In the genomic region with DNA sequence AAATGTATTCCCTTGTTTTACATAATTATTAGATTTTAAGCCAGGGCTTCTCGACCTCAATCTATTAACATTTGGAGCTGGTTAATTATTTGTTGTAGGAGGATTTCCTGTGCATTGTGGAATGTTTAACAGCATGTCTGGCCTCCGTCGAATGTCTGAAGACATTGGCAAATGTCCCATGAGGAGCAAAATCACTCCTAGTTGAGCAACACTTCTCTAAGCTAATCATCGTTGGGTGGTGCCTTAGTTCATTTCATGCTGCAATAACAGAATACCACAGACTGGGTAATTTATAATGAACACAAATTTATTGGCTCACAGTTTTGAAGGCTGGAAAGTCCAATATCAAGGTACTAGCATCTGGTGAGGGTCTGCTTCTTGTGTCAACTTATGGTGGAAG, we compare ENCODE assay signal across 1 cellular context.
TF ChIP-seq lines count a peak whose summit lies in the region.

No MANE protein-coding gene starts in this region.

TF ChIP-seq in endothelial cell of umbilical vein, 7 proteins besides CTCF, POLR2A, EP300 and RAD21 (continued from another document):
- TF ChIP-seq FOS (IDR thresholded peaks at IDR 0.05; ENCODE audit: borderline replicate concordance, insufficient read depth, low read length): no peak
- TF ChIP-seq MYC (IDR thresholded peaks at IDR 0.05; ENCODE audit: low read depth, low read length): no peak
- TF ChIP-seq, protein P1, sequence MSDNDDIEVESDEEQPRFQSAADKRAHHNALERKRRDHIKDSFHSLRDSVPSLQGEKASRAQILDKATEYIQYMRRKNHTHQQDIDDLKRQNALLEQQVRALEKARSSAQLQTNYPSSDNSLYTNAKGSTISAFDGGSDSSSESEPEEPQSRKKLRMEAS (IDR thresholded peaks at IDR 0.05; ENCODE audit: insufficient read depth, insufficient read length): no peak
